12 cellular contexts compared by ENCODE assay signal in the genomic region with DNA sequence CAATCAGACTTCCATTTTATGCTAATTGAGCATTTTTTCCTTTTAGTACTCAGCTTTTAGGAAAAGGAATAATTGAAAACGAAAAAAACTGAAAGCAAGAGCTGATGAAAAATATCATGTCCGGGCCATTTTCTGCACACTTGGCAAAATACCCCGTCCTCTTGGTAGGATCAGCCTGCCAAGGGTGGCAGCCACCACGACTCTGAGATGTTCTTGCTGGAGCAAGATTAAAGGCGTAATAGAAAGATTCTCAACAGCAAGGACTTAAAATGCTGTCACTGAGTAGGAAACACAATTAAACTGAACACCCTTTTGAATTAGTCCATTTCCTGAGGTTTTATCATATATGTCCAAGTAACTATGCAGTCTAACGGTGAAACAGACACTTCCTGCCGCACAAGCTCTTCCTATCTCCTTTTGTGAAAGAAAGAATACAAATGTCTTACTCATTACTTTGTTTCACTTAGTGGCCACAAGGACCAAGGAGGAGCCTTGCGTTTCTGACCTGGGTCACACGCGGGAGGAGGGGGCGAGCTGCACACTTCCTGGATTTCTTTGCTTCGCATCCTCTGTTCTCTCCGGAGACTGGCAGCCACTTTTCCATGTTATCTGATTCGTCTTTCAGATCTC.
DNase-seq lines count a peak whose midpoint lies in the region; ATAC-seq and TF ChIP-seq lines count a peak whose summit lies in the region.
"Had no signal": no experiment of that assay in that cellular context is flagged by ENCODE, and none has a peak within 500 bp of the region (broad histone marks: within the 10 kb centered on the region; RNA-seq: fewer than 3 reads in every experiment).

No MANE protein-coding gene starts in this region.

- H3K4me1 Mint-ChIP-seq in nephron: peaks cover 71% of the 10 kb centered on the region
- H3K4me1 Mint-ChIP-seq in activated CD4-positive, alpha-beta T cell treated with anti-CD3 and anti-CD28 coated beads for 36 hours: no peaks in the 10 kb centered on the region
- no peaks in the 10 kb centered on the region for H3K4me1 Mint-ChIP-seq in activated T-helper 17 cell treated with anti-CD3 and anti-CD28 coated beads, Interleukin-2, amount 50 U/mL, for 72 hours
- H3K4me1 Mint-ChIP-seq: activated B cell treated with CpG ODN at 0.5 μM for 24 hours had no signal

- peak overlapping the region; percentile 93 for H3K27ac ChIP-seq in AG04450 (ENCODE audit: low read depth, low read length)

- H3K27me3 ChIP-seq in AG04450 (ENCODE audit: control insufficient read depth, insufficient read depth, low read length): no peaks in the 10 kb centered on the region

- POLR2A ChIA-PET in AG04450 (lab: Yijun Ruan, JAX): interaction anchor here (2.4 kb wide), 1 partner anchor 10 kb away, joined by 15 read pairs; no protein-coding TSS in a partner anchor
- POLR2A ChIA-PET in activated CD4-positive, alpha-beta T cell treated with anti-CD3 and anti-CD28 coated beads for 36 hours (lab: Charles Lee): no interaction called here

- no peaks in the 10 kb centered on the region for H3K9me3 ChIP-seq in AG04450 (ENCODE audit: control insufficient read depth, insufficient read depth, low read length)

- intact Hi-C loops in activated CD4-positive, alpha-beta T cell treated with anti-CD3 and anti-CD28 coated beads for 36 hours (cut with DNase I, micrococcal nuclease): no loop called here

- no peak for DNase-seq in AG04450 (ENCODE audit: low read depth, low spot score)
- DNase-seq in HT1080 (ENCODE audit: low read depth): peak; percentile 81
- DNase-seq in dermis microvascular lymphatic vessel endothelial cell (ENCODE audit: low read depth in 2 of 2): peak; percentile 36 to 93
- DNase-seq in activated CD4-positive, alpha-beta T cell treated with anti-CD3 and anti-CD28 coated beads for 36 hours: no peak
- no peak for DNase-seq in NCI-H1105 treated with DMSO at 0.1 percent for 48 hours (lab: John Stamatoyannopoulos, UW)
- DNase-seq: activated B cell treated with CpG ODN at 0.5 μM for 24 hours, caudate nucleus, NCI-H2227 treated with DMSO at 0.1 percent for 48 hours had no signal

- TF ChIP-seq CTCF in AG04450 (IDR thresholded peaks at IDR 0.05; ENCODE audit: low read depth, low read length): no peak; the same call in 1 of the 2 replicates
- TF ChIP-seq CTCF in nephron (IDR thresholded peaks at IDR 0.05; ENCODE audit: unreplicated experiment in 3 of 3): no peak

- CTCF ChIA-PET in AG04450 (lab: Charles Lee): interaction anchor here (1.5 to 2.2 kb wide), 3 partner anchors 64 to 114 kb away, joined by 3 to 7 read pairs (median 7); no protein-coding TSS in a partner anchor
- CTCF ChIA-PET in activated CD4-positive, alpha-beta T cell treated with anti-CD3 and anti-CD28 coated beads for 36 hours (lab: Charles Lee): no interaction called here

- H3K4me3 Mint-ChIP-seq in nephron: peak overlapping the region; percentile 56 to 65 (median 59)
- H3K4me3 Mint-ChIP-seq in activated CD4-positive, alpha-beta T cell treated with anti-CD3 and anti-CD28 coated beads for 36 hours: no peak overlapping the region
- H3K4me3 Mint-ChIP-seq in activated T-helper 17 cell treated with anti-CD3 and anti-CD28 coated beads, Interleukin-2, amount 50 U/mL, for 72 hours: no peak overlapping the region
- H3K4me3 Mint-ChIP-seq: activated B cell treated with CpG ODN at 0.5 μM for 24 hours had no signal

- no peaks in the 10 kb centered on the region for H3K36me3 Mint-ChIP-seq in nephron (ENCODE audit: low read depth)
- no peaks in the 10 kb centered on the region for H3K36me3 Mint-ChIP-seq in activated CD4-positive, alpha-beta T cell treated with anti-CD3 and anti-CD28 coated beads for 36 hours (ENCODE audit: low read depth)
- no peaks in the 10 kb centered on the region for H3K36me3 Mint-ChIP-seq in activated T-helper 17 cell treated with anti-CD3 and anti-CD28 coated beads, Interleukin-2, amount 50 U/mL, for 72 hours (ENCODE audit: low read depth)

- H3K27me3 Mint-ChIP-seq in nephron (ENCODE audit: low read depth): peaks cover 8% of the 10 kb centered on the region
- H3K27me3 Mint-ChIP-seq in activated CD4-positive, alpha-beta T cell treated with anti-CD3 and anti-CD28 coated beads for 36 hours: peaks cover 7% of the 10 kb centered on the region
- H3K27me3 Mint-ChIP-seq in activated T-helper 17 cell treated with anti-CD3 and anti-CD28 coated beads, Interleukin-2, amount 50 U/mL, for 72 hours: peaks cover 3% of the 10 kb centered on the region

- H3K9me3 Mint-ChIP-seq in nephron: no peaks in the 10 kb centered on the region
- no peaks in the 10 kb centered on the region for H3K9me3 Mint-ChIP-seq in activated CD4-positive, alpha-beta T cell treated with anti-CD3 and anti-CD28 coated beads for 36 hours (ENCODE audit: low read depth)
- no peaks in the 10 kb centered on the region for H3K9me3 Mint-ChIP-seq in activated T-helper 17 cell treated with anti-CD3 and anti-CD28 coated beads, Interleukin-2, amount 50 U/mL, for 72 hours
- H3K9me3 Mint-ChIP-seq: activated B cell treated with CpG ODN at 0.5 μM for 24 hours had no signal

- no peak for ATAC-seq in GM21390 (IDR thresholded peaks at IDR 0.05; ENCODE audit: unreplicated experiment)
- no peak for ATAC-seq in activated CD4-positive, alpha-beta T cell treated with anti-CD3 and anti-CD28 coated beads for 36 hours
- no peak for ATAC-seq in activated T-helper 17 cell treated with anti-CD3 and anti-CD28 coated beads, Interleukin-2, amount 50 U/mL, for 72 hours (replicated peaks)

- H3K4me3 ChIP-seq in AG04450 (ENCODE audit: low read depth, low read length): peak overlapping the region; percentile 22
- H3K4me3 ChIP-seq: lung had no signal

- peak overlapping the region; percentile 80 to 97 (median 95) for H3K27ac Mint-ChIP-seq in nephron
- H3K27ac Mint-ChIP-seq in activated CD4-positive, alpha-beta T cell treated with anti-CD3 and anti-CD28 coated beads for 36 hours: no peak overlapping the region
- H3K27ac Mint-ChIP-seq in activated T-helper 17 cell treated with anti-CD3 and anti-CD28 coated beads, Interleukin-2, amount 50 U/mL, for 72 hours: no peak overlapping the region
- H3K27ac Mint-ChIP-seq: activated B cell treated with CpG ODN at 0.5 μM for 24 hours had no signal

Comparison
In these comparisons a context has a peak if more than half of its experiments do, and no peak if none do; other contexts are left out.
1. DNase-seq: peak in HT1080 (single experiment) and dermis microvascular lymphatic vessel endothelial cell (2 of 2); none in AG04450 (single experiment), activated CD4-positive, alpha-beta T cell treated with anti-CD3 and anti-CD28 coated beads for 36 hours (single experiment) and NCI-H1105 treated with DMSO at 0.1 percent for 48 hours (single experiment).
2. H3K27ac Mint-ChIP-seq: peak in nephron (3 of 3); none in activated CD4-positive, alpha-beta T cell treated with anti-CD3 and anti-CD28 coated beads for 36 hours (single experiment) and activated T-helper 17 cell treated with anti-CD3 and anti-CD28 coated beads, Interleukin-2, amount 50 U/mL, for 72 hours (single experiment).
3. H3K4me3 Mint-ChIP-seq: peak in nephron (3 of 3); none in activated CD4-positive, alpha-beta T cell treated with anti-CD3 and anti-CD28 coated beads for 36 hours (single experiment) and activated T-helper 17 cell treated with anti-CD3 and anti-CD28 coated beads, Interleukin-2, amount 50 U/mL, for 72 hours (single experiment).